1 cellular context compared by ENCODE assay signal in the genomic region with DNA sequence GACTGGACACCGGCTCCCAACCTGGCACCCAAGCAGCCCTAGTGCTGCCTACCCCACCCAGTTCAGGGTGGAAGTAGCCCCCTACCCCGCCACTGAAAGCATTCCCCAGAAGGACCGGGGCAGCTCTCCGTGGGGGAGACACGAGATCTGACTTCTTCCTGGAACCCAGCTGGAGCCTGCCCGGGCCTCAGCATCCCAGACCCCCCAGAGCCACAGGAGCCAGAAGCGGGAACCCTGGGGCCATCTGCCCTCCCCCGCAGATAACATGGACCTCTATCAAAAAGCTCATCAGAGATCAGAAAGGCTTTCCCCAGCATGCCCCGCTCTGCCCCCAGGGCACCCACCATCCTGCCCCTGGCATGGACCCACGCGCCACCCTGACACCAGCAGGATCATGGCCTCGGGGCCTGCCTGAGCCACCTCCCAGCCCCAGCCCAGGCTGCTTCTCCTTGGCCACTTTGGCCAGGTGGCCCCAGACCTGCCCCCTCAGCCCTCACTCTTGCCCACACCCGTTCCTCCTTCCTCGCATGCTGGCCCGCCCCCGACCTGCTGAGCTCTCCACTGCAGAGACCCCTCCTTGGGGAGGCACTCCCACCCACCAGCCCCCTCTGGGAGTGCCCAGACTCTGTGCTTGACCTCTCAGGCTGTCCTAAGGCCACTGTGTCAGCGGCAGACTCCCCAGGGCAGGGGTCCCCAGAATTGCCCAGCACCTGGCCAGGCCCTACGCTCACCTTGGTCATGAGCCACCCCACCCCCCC.
TF ChIP-seq lines count a peak whose summit lies in the region.

No MANE protein-coding gene starts in this region.

TF ChIP-seq in A549, 52 proteins besides CTCF, POLR2A, EP300 and RAD21:
- no peak for TF ChIP-seq BHLHE40 (IDR thresholded peaks at IDR 0.05; ENCODE audit: low read depth, low read length)
- no peak for TF ChIP-seq JUNB (IDR thresholded peaks at IDR 0.05)
- TF ChIP-seq, protein P1, sequence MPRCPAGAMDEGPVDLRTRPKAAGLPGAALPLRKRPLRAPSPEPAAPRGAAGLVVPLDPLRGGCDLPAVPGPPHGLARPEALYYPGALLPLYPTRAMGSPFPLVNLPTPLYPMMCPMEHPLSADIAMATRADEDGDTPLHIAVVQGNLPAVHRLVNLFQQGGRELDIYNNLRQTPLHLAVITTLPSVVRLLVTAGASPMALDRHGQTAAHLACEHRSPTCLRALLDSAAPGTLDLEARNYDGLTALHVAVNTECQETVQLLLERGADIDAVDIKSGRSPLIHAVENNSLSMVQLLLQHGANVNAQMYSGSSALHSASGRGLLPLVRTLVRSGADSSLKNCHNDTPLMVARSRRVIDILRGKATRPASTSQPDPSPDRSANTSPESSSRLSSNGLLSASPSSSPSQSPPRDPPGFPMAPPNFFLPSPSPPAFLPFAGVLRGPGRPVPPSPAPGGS (IDR thresholded peaks at IDR 0.05) = no peak
- TF ChIP-seq, protein P2, sequence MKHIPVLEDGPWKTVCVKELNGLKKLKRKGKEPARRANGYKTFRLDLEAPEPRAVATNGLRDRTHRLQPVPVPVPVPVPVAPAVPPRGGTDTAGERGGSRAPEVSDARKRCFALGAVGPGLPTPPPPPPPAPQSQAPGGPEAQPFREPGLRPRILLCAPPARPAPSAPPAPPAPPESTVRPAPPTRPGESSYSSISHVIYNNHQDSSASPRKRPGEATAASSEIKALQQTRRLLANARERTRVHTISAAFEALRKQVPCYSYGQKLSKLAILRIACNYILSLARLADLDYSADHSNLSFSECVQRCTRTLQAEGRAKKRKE (CRISPR knock-in tag; IDR thresholded peaks at IDR 0.05; ENCODE audit: low read depth) = no peak
- no peak for TF ChIP-seq HOXB13 (CRISPR knock-in tag; IDR thresholded peaks at IDR 0.05; ENCODE audit: low read depth)
- no peak for TF ChIP-seq EHF (CRISPR knock-in tag; IDR thresholded peaks at IDR 0.05)
- TF ChIP-seq JUN (IDR thresholded peaks at IDR 0.05) = no peak
- TF ChIP-seq ZC3H11A (IDR thresholded peaks at IDR 0.05) = no peak
